ENCODE assay signal across 12 cellular contexts in the genomic region with DNA sequence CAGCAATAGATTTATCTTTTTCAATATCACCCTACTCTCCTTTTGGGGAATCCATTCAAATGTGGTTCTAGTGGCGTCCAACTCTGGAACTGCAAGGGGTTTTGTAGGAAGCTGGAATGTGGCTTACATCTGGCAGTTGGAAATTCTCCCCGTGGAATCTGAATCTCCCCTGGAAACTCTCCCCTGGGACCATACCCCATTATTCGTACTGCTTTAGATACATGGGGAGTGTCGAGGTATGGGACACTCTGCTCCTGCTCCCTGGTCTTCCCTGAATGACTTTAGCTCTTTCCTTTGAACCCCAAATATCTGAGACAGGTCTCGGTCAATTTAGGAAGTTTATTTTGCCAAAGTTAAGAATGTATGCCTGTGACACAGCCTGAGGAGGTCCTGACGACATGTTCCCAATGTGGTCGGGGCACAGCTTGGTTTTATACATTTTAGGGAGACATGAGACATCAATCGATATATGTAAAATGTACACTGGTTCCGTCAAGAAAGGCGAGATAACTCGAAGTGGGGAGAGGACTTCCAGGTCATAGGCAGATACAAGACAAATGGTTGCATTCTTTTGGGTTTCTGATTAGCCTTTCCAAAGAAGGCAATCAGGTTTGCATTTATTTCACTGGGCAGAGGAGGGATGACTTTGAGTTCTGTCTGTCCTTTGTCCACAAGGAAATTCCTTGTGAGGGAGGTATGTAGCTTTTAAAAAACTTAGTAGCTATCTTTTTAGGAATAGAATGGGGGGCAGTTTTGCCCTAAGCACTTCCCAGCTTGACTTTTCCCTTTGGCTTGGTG.
DNase-seq lines count a peak whose midpoint lies in the region; ATAC-seq and TF ChIP-seq lines count a peak whose summit lies in the region.
"Had no signal": no experiment of that assay in that cellular context is flagged by ENCODE, and none has a peak within 500 bp of the region (broad histone marks: within the 10 kb centered on the region; RNA-seq: fewer than 3 reads in every experiment).

No MANE protein-coding gene starts in this region.

- H3K9me3 ChIP-seq in BE2C (no peaks in the 10 kb centered on the region), HUES48 (ENCODE audit: control insufficient read depth, insufficient read depth, low read length) (no peaks in the 10 kb centered on the region), hepatocyte (ENCODE audit: low read depth) (no peaks in the 10 kb centered on the region)

- H3K4me2 ChIP-seq in hepatocyte, result no peak overlapping the region

- H3K4me3 Mint-ChIP-seq in nephron, result no peak overlapping the region

- H3K4me3 ChIP-seq in BE2C (ENCODE audit: low read depth, low read length) (no peak overlapping the region), HUES48 (ENCODE audit: low read depth, low read length) (no peak overlapping the region), dorsolateral prefrontal cortex (no peak overlapping the region), hepatocyte (no peak overlapping the region)

- no peaks in the 10 kb centered on the region for H3K9me2 ChIP-seq in hepatocyte (replicated peaks; ENCODE audit: insufficient read depth)

- H3K36me3 ChIP-seq in BE2C (no peaks in the 10 kb centered on the region), HUES48 (ENCODE audit: control insufficient read depth, insufficient read depth, low read length) (no peaks in the 10 kb centered on the region), hepatocyte (replicated peaks; ENCODE audit: insufficient read depth, low read depth) (no peaks in the 10 kb centered on the region)

- no peak overlapping the region for H2AFZ ChIP-seq in hepatocyte

- no peak for TF ChIP-seq CTCF in BE2C (IDR thresholded peaks at IDR 0.05; ENCODE audit: low read depth, low read length)
- TF ChIP-seq CTCF in dorsolateral prefrontal cortex (IDR thresholded peaks at IDR 0.05 in 54 of 56, conservative IDR thresholded peaks at IDR 0.05 in 2 of 56; ENCODE audit: low read depth in 1 of 56, partially characterized antibody in 56 of 56), result no peak
- no peak for TF ChIP-seq CTCF in nephron (IDR thresholded peaks at IDR 0.05; ENCODE audit: unreplicated experiment in 3 of 3)
- TF ChIP-seq CTCF in hepatocyte (IDR thresholded peaks at IDR 0.05; ENCODE audit: poor library complexity), result no peak

- H3K36me3 Mint-ChIP-seq in nephron (ENCODE audit: low read depth), result no peaks in the 10 kb centered on the region

- H3K4me1 ChIP-seq in BE2C, result peaks cover 18% of the 10 kb centered on the region
- peaks cover 14% of the 10 kb centered on the region for H3K4me1 ChIP-seq in HUES48 (ENCODE audit: control insufficient read depth, insufficient read depth, low read length)
- peaks cover 8% of the 10 kb centered on the region for H3K4me1 ChIP-seq in hepatocyte (ENCODE audit: insufficient read depth)

- intact Hi-C loops in dorsolateral prefrontal cortex (cut with DNase I), result no loop called here

- H3K27ac ChIP-seq in HUES48 (ENCODE audit: low read depth, low read length), result peak overlapping the region; percentile 42
- H3K27ac ChIP-seq in dorsolateral prefrontal cortex, result peak overlapping the region in 33 of 59 donors; percentile 5 to 75 (median 53)
- H3K27ac ChIP-seq in hepatocyte, result no peak overlapping the region

- H4K20me1 ChIP-seq in hepatocyte (ENCODE audit: insufficient read depth, poor library complexity, severe bottlenecking), result no peaks in the 10 kb centered on the region

- H3K9me3 Mint-ChIP-seq in nephron, result no peaks in the 10 kb centered on the region

- peaks cover 2% of the 10 kb centered on the region for H3K79me2 ChIP-seq in hepatocyte

- no peaks in the 10 kb centered on the region for H3K27me3 ChIP-seq in BE2C
- no peaks in the 10 kb centered on the region for H3K27me3 ChIP-seq in HUES48 (ENCODE audit: control insufficient read depth, insufficient read depth, low read length)
- H3K27me3 ChIP-seq in dorsolateral prefrontal cortex, result no peaks in the 10 kb centered on the region
- no peaks in the 10 kb centered on the region for H3K27me3 ChIP-seq in hepatocyte

- H3K27me3 Mint-ChIP-seq in nephron (ENCODE audit: low read depth), result no peaks in the 10 kb centered on the region

- peak; percentile 28 for DNase-seq in BE2C
- no peak for DNase-seq in dorsolateral prefrontal cortex
- no peak for DNase-seq in hepatocyte (ENCODE audit: low spot score)
- no peak for DNase-seq in COLO668 (lab: John Stamatoyannopoulos, UW; ENCODE audit: unreplicated experiment)
- DNase-seq: amniotic stem cell; C1 segment of cervical spinal cord; effector CD4-positive, alpha-beta T cell; NCI-H1694 treated with DMSO at 0.1 percent for 48 hours had no signal

- peak overlapping the region in 2 of 3 experiments; percentile 80 to 83 for H3K27ac Mint-ChIP-seq in nephron

- peaks cover 14% of the 10 kb centered on the region for H3K4me1 Mint-ChIP-seq in nephron

- no peak overlapping the region for H3K9ac ChIP-seq in HUES48 (ENCODE audit: low read depth, low read length)

- WGBS in hepatocyte (ENCODE audit: low lambda C conversion rate, missing lambda C conversion rate), result 87% methylated on average over 11 of the region's 11 CpGs

- ATAC-seq in GM21447 (IDR thresholded peaks at IDR 0.05; ENCODE audit: unreplicated experiment) (no peak), GM21529 (IDR thresholded peaks at IDR 0.05; ENCODE audit: unreplicated experiment) (no peak)
